8 cellular contexts compared by ENCODE assay signal in genomic region chr5:179732918-179733763, GRCh38. TPM values are rescaled to one million over a fixed set of nuclear protein-coding genes. Genes with fewer than 3 reads are reported as not detected.
A peak's percentile ranks its signal among the peaks of the same experiment; 100 is the strongest.
DNase-seq lines count a peak whose midpoint lies in the region; ATAC-seq and TF ChIP-seq lines count a peak whose summit lies in the region.

No MANE protein-coding gene starts in this region.

- no peak for TF ChIP-seq CTCF in lower lobe of right lung (IDR thresholded peaks at IDR 0.05)

- H3K27me3 ChIP-seq in duodenal mucosa (ENCODE audit: control insufficient read depth in 1 of 2, insufficient read depth in 2 of 2, low read length in 2 of 2) (no peaks in the 10 kb centered on the region), lower lobe of right lung (ENCODE audit: low read depth) (no peaks in the 10 kb centered on the region)

- intact Hi-C loops in lower lobe of right lung (cut with DNase I), result no loop called here

- ATAC-seq in GM21423 (IDR thresholded peaks at IDR 0.05; ENCODE audit: unreplicated experiment), result peak; percentile 26
- peak; percentile 75 to 78 for ATAC-seq in lower lobe of right lung

- peak overlapping the region; percentile 79 to 82 for H3K4me3 ChIP-seq in duodenal mucosa (ENCODE audit: low read depth in 1 of 2, low read length in 2 of 2)
- H3K4me3 ChIP-seq in lower lobe of right lung, result peak overlapping the region; percentile 77

- H3K9ac ChIP-seq in duodenal mucosa (ENCODE audit: low read depth in 1 of 2, low read length in 2 of 2), result peak overlapping the region; percentile 73 to 82

- DNase-seq in EH (ENCODE audit: low read depth), result peak; percentile 48
- DNase-seq in HS-5 (ENCODE audit: low read depth), result peak; percentile 32
- peak; percentile 44 for DNase-seq in UCSD-AML1 (lab: John Stamatoyannopoulos, UW; ENCODE audit: unreplicated experiment)
- peak; percentile 64 for DNase-seq in lower lobe of right lung
- peak in 2 of 3 donors; percentile 3 to 17 for DNase-seq in stimulated activated CD4-positive, alpha-beta T cell treated with anti-CD3 and anti-CD28 coated beads, TNF-alpha, amount 100 ng/mL, for 1 hour (ENCODE audit: low read depth in 3 of 3, low spot score in 1 of 3)
- no peak for DNase-seq in SIG-M5 treated with dmso at 0.1 percent for 504 hours (lab: John Stamatoyannopoulos, UW; ENCODE audit: unreplicated experiment)

- H3K27ac ChIP-seq in duodenal mucosa (ENCODE audit: low read depth, low read length), result peak overlapping the region; percentile 90
- H3K27ac ChIP-seq in lower lobe of right lung, result peak overlapping the region; percentile 94

- no peaks in the 10 kb centered on the region for H3K9me3 ChIP-seq in duodenal mucosa (ENCODE audit: control insufficient read depth in 1 of 2, low read length in 2 of 2)
- H3K9me3 ChIP-seq in lower lobe of right lung, result no peaks in the 10 kb centered on the region

- H3K36me3 ChIP-seq in duodenal mucosa (ENCODE audit: control insufficient read depth in 1 of 2, insufficient read depth in 2 of 2, low read length in 2 of 2) (peaks cover 24 to 35% of the 10 kb centered on the region in 2 donors), lower lobe of right lung (peaks cover 37% of the 10 kb centered on the region)

- H3K4me1 ChIP-seq in duodenal mucosa (ENCODE audit: control insufficient read depth in 1 of 2, insufficient read depth in 2 of 2, low read length in 2 of 2) (peaks cover 12 to 27% of the 10 kb centered on the region in 2 donors), lower lobe of right lung (peaks cover 55% of the 10 kb centered on the region)

RNA-seq across cellular contexts. Expression of gene MAML1, which starts 0.5 kb away (rescaled TPM):
- 27.8 TPM for total RNA-seq in lower lobe of right lung

RNA-seq across cellular contexts. Expression of gene CANX, which starts 34.4 kb away (rescaled TPM):
- 603 TPM for total RNA-seq in lower lobe of right lung

RNA-seq across cellular contexts. Expression of gene CBY3, which starts 52.3 kb away (rescaled TPM):
- total RNA-seq in lower lobe of right lung, result not detected
